Comparison of ENCODE assay signal across 8 cellular contexts in genomic region chr12:93377543-93378372, GRCh38. TPM values are rescaled to one million over a fixed set of nuclear protein-coding genes. Genes with fewer than 3 reads are reported as not detected.
A peak's percentile ranks its signal among the peaks of the same experiment; 100 is the strongest.
DNase-seq lines count a peak whose midpoint lies in the region; ATAC-seq and TF ChIP-seq lines count a peak whose summit lies in the region.
"Not testable (repeated sequence)": the region's sequence is repeated elsewhere in the genome, so short reads cannot be mapped to it uniquely, and the experiment has no call there.

TSS of gene NUDT4 (plus strand) at chr12:93377925. CDS start at chr12:93378323, 398 bp downstream.

- H3K9me2 ChIP-seq in PC-9 (ENCODE audit: insufficient read depth): not testable (repeated sequence)

- not testable (repeated sequence) for TF ChIP-seq CTCF in PC-9 (conservative IDR thresholded peaks at IDR 0.05); epithelial cell of proximal tubule (conservative IDR thresholded peaks at IDR 0.05; ENCODE audit: low read depth, low read length)

- intact Hi-C loops in PC-9 (cut with micrococcal nuclease; ENCODE audit: unreplicated experiment): loop anchor here (1.0 to 10.0 kb wide), 4 partner anchors 135 to 448 kb away; partner anchors contain the start of gene EEA1

- CTCF ChIA-PET in PC-9 (lab: Charles Lee): not testable (repeated sequence)

- peaks cover 13% of the 10 kb centered on the region for H3F3A ChIP-seq in PC-9 (ENCODE audit: insufficient read depth, low read depth)

- not testable (repeated sequence) for H3K27me3 ChIP-seq in PC-9 (ENCODE audit: insufficient read depth, low read depth); mucosa of stomach (ENCODE audit: control insufficient read depth, insufficient read depth, low read length)

- POLR2A ChIA-PET in PC-9 (lab: Charles Lee; ENCODE audit: unreplicated experiment): interaction anchor here (0.7 kb wide), 1 partner anchor 300 kb away, joined by 3 read pairs; the partner anchor contains the start of gene CRADD

- H3K9ac ChIP-seq in mucosa of stomach (ENCODE audit: low read length): peak within 1 kb of the TSS; percentile 95

- H3K4me1 ChIP-seq in PC-9 (replicated peaks; ENCODE audit: insufficient read depth) (peaks cover 33% of the 10 kb centered on the region), mucosa of stomach (ENCODE audit: control insufficient read depth, insufficient read depth, low read length) (peaks cover 40% of the 10 kb centered on the region)

- DNase-seq in DMS153 (lab: John Stamatoyannopoulos, UW) (peak; percentile 88), KBM-7 (peak; percentile 92), PC-9 (peak; percentile 75 to 96), activated T-cell treated with anti-CD3 and anti-CD28 coated beads for 48 hours (ENCODE audit: low read depth) (peak; percentile 96)
- DNase-seq in epithelial cell of proximal tubule (ENCODE audit: low read depth): not testable (repeated sequence)
- DNase-seq in stimulated activated CD8-positive, alpha-beta memory T cell treated with anti-CD3 and anti-CD28 coated beads, Interleukin-4, amount 100 ng/mL, for 48 hours: peak; percentile 98

- ATAC-seq in GM21717 (IDR thresholded peaks at IDR 0.05; ENCODE audit: unreplicated experiment): peak; percentile 65

- H3K4me2 ChIP-seq in PC-9: peak within 1 kb of the TSS; percentile 80

- H3K4me3 ChIP-seq in PC-9 (peak within 1 kb of the TSS; percentile 86), epithelial cell of proximal tubule (ENCODE audit: low read depth, low read length) (peak within 1 kb of the TSS; percentile 87), mucosa of stomach (ENCODE audit: low read length) (peak within 1 kb of the TSS; percentile 78)

- H4K20me1 ChIP-seq in PC-9 (ENCODE audit: insufficient read depth): peaks cover 28% of the 10 kb centered on the region

- not testable (repeated sequence) for H3K9me3 ChIP-seq in PC-9 (ENCODE audit: insufficient read depth, low read depth); mucosa of stomach (ENCODE audit: control insufficient read depth, low read length)

- H3K79me2 ChIP-seq in PC-9 (ENCODE audit: low read depth): peaks cover 63% of the 10 kb centered on the region

- peak within 1 kb of the TSS; percentile 97 for H2AFZ ChIP-seq in PC-9

- H3K36me3 ChIP-seq in PC-9 (ENCODE audit: low read depth); mucosa of stomach (ENCODE audit: control insufficient read depth, insufficient read depth, low read length): not testable (repeated sequence)

- in situ Hi-C loops in KBM-7 (cut with MboI; ENCODE audit: low pct_unique_long_range_greater_than_20kb, low sequenced_read_pairs): loop anchor here (25.0 kb wide), 1 partner anchor 365 kb away; no protein-coding TSS in a partner anchor

- BruUV-seq in PC-9 (replicated peaks; lab: Mats Ljungman, UMichigan): not testable (repeated sequence)

- H3K27ac ChIP-seq in PC-9: peak within 1 kb of the TSS; percentile 48

RNA-seq across cellular contexts. Expression of gene NUDT4, which starts in this region (rescaled TPM):
- total RNA-seq in PC-9 (2021) (38.7 and 51.0 TPM in 2 replicates), epithelial cell of proximal tubule (30.6 and 38.1 TPM in 2 replicates)
